Comparison of ENCODE assay signal across 16 cellular contexts in the genomic region with DNA sequence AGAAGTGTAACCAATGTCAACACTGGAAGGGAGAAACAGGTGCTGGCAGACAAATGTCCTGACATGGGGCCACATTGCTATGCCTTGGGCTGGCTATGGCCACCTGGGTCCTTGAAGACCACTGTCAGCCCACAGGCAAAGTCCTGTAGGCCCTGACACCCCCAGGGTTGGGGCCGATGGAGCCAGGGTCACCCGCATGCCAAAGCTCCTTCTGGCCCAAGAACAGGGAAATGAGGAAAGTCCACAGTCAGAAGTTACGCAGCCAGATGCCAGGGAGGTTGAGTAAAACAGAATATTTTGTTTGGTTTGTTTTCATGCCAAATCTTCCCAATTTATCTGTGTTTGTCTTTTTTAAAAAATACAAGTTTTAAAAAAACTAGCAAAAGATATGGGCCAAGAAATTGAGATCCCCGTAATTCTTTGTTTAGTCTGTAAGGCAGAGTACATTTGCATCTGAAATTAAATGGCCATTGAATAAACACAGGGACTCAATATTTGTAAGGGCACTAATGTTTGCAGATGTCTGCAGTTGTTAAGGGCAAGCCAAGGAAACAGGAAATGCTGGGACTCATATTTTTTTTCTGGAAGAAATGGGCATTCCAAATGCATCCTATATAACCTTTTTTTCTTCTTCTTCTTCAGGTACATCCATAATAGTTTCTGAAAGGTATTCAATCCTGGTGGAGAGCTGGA.
DNase-seq lines count a peak whose midpoint lies in the region; ATAC-seq and TF ChIP-seq lines count a peak whose summit lies in the region.
"Had no signal": no experiment of that assay in that cellular context is flagged by ENCODE, and none has a peak within 500 bp of the region (broad histone marks: within the 10 kb centered on the region; RNA-seq: fewer than 3 reads in every experiment).

No MANE protein-coding gene starts in this region.

- POLR2A ChIA-PET in activated naive CD8-positive, alpha-beta T cell treated with anti-CD3 and anti-CD28 coated beads, Interleukin-2, amount 10 ng/mL, durations not matched to agents 7 days and 5 days (lab: Charles Lee): no interaction called here
- POLR2A ChIA-PET in naive thymus-derived CD8-positive, alpha-beta T cell (lab: Charles Lee): interaction anchor here (0.8 to 1.6 kb wide), 5 partner anchors 11 to 321 kb away, joined by 3 to 6 read pairs (median 3); partner anchors contain the start of gene LDLRAD4
- POLR2A ChIA-PET in HEK293T (lab: Yijun Ruan, JAX): no interaction called here

- no peak overlapping the region for H4K91ac ChIP-seq in H9 (ENCODE audit: insufficient read length, low read depth, low read length)

- H3K4me1 ChIP-seq in right atrium auricular region: peaks cover 0 to 55% of the 10 kb centered on the region in 2 donors
- peaks cover 57% of the 10 kb centered on the region for H3K4me1 ChIP-seq in left ventricle myocardium inferior
- peaks cover 41% of the 10 kb centered on the region for H3K4me1 ChIP-seq in vagina
- no peaks in the 10 kb centered on the region; the same call in 1 of the 2 replicates for H3K4me1 ChIP-seq in H9 (ENCODE audit: insufficient read depth, low read length)

- H3K27me3 ChIP-seq in right atrium auricular region (no peaks in the 10 kb centered on the region), left ventricle myocardium inferior (ENCODE audit: low read depth) (no peaks in the 10 kb centered on the region), vagina (no peaks in the 10 kb centered on the region), H9 (ENCODE audit: insufficient read depth, low read length) (no peaks in the 10 kb centered on the region)
- H3K27me3 ChIP-seq: neutrophil, spleen had no signal

- no peak overlapping the region for H2AFZ ChIP-seq in H9 (ENCODE audit: low read length)
- H2AFZ ChIP-seq: PC-9 had no signal

- intact Hi-C loops in left ventricle myocardium inferior (cut with micrococcal nuclease) (loop anchor here (10.0 kb wide), 1 partner anchor 325 kb away; the partner anchor contains the start of gene LDLRAD4), vagina (cut with DNase I) (loop anchor here (10.0 kb wide), 1 partner anchor 75 kb away; no protein-coding TSS in a partner anchor)

- H3K9me3 ChIP-seq in right atrium auricular region: no peaks in the 10 kb centered on the region
- H3K9me3 ChIP-seq in left ventricle myocardium inferior (replicated peaks): no peaks in the 10 kb centered on the region
- H3K9me3 ChIP-seq in vagina: no peaks in the 10 kb centered on the region
- H3K9me3 ChIP-seq in H9 (ENCODE audit: control insufficient read depth, low read depth, low read length): no peaks in the 10 kb centered on the region
- H3K9me3 ChIP-seq: neutrophil, spleen had no signal

- no peak for TF ChIP-seq POLR2A in vagina (IDR thresholded peaks at IDR 0.05)

- no peaks in the 10 kb centered on the region for H4K20me1 ChIP-seq in H9 (ENCODE audit: control insufficient read depth, insufficient read depth, insufficient read length)

- H3K4me3 ChIP-seq in right atrium auricular region (no peak overlapping the region), left ventricle myocardium inferior (no peak overlapping the region), vagina (no peak overlapping the region)
- H3K4me3 ChIP-seq: PC-9, spleen had no signal

- no peaks in the 10 kb centered on the region for H3K23me2 ChIP-seq in H9 (ENCODE audit: insufficient read length, low read depth, low read length, poor library complexity, severe bottlenecking)

- H3K79me2 ChIP-seq in H9 (ENCODE audit: insufficient read depth, low read length): no peaks in the 10 kb centered on the region

- DNase-seq in right atrium auricular region (ENCODE audit: low spot score) (peak; percentile 64), left ventricle myocardium inferior (no peak), vagina (ENCODE audit: extremely low spot score in 2 of 2) (peak; percentile 83 to 84), DMS114 treated with DMSO at 0.1 percent for 48 hours (lab: John Stamatoyannopoulos, UW; ENCODE audit: unreplicated experiment) (no peak), HEK293T (ENCODE audit: extremely low spot score) (no peak), H9 (no peak)
- no peak for DNase-seq in activated naive CD8-positive, alpha-beta T cell treated with anti-CD3 and anti-CD28 coated beads, Interleukin-2, amount 10 ng/mL, durations not matched to agents 7 days and 5 days
- DNase-seq in naive thymus-derived CD8-positive, alpha-beta T cell: no peak
- DNase-seq: EL, left cardiac atrium, NCI-H2227 treated with DMSO at 0.1 percent for 48 hours, PC-9, spleen had no signal

- H3K9me3 Mint-ChIP-seq in activated naive CD8-positive, alpha-beta T cell treated with anti-CD3 and anti-CD28 coated beads, Interleukin-2, amount 10 ng/mL, durations not matched to agents 7 days and 5 days: no peaks in the 10 kb centered on the region
- peaks cover 0 to 1% (median 0%) of the 10 kb centered on the region in 9 donors for H3K9me3 Mint-ChIP-seq in naive thymus-derived CD8-positive, alpha-beta T cell
- H3K9me3 Mint-ChIP-seq in H9: no peaks in the 10 kb centered on the region
- H3K9me3 Mint-ChIP-seq: activated T-helper 1 cell treated with anti-CD3 and anti-CD28 coated beads, Interleukin-12 subunit alpha, Interleukin-12 subunit beta, Interleukin-2, Interleukin-4 antibody, amounts not matched to agents 30 ng/mL and 10 ng/mL and 1 ng/mL, durations not matched to agents 14 hours and 24 hours and 36 hours; WTC11 had no signal

- H4K5ac ChIP-seq in H9 (ENCODE audit: insufficient read length, low read depth, low read length): no peak overlapping the region

- H3K79me1 ChIP-seq in H9 (ENCODE audit: insufficient read depth, low read depth, low read length, poor library complexity, severe bottlenecking): no peaks in the 10 kb centered on the region

- ATAC-seq in activated naive CD8-positive, alpha-beta T cell treated with anti-CD3 and anti-CD28 coated beads, Interleukin-2, amount 10 ng/mL, durations not matched to agents 7 days and 5 days (ENCODE audit: low read depth): no peak
- ATAC-seq in naive thymus-derived CD8-positive, alpha-beta T cell: no peak
- ATAC-seq: WTC11 had no signal

- H3K27me3 Mint-ChIP-seq in activated naive CD8-positive, alpha-beta T cell treated with anti-CD3 and anti-CD28 coated beads, Interleukin-2, amount 10 ng/mL, durations not matched to agents 7 days and 5 days: no peaks in the 10 kb centered on the region
- no peaks in the 10 kb centered on the region for H3K27me3 Mint-ChIP-seq in naive thymus-derived CD8-positive, alpha-beta T cell
- no peaks in the 10 kb centered on the region for H3K27me3 Mint-ChIP-seq in H9 (ENCODE audit: low read depth)

- peak overlapping the region; percentile 93 for H3K27ac Mint-ChIP-seq in activated naive CD8-positive, alpha-beta T cell treated with anti-CD3 and anti-CD28 coated beads, Interleukin-2, amount 10 ng/mL, durations not matched to agents 7 days and 5 days
- peak overlapping the region; percentile 89 to 97 (median 96) for H3K27ac Mint-ChIP-seq in naive thymus-derived CD8-positive, alpha-beta T cell
- no peak overlapping the region for H3K27ac Mint-ChIP-seq in H9
- H3K27ac Mint-ChIP-seq: WTC11 had no signal

- no peak overlapping the region for H3K9ac ChIP-seq in H9 (ENCODE audit: extremely low read depth, insufficient read length, low read length)

- no peak overlapping the region for H2AK5ac ChIP-seq in H9 (ENCODE audit: insufficient read length, low read length)

- no peak overlapping the region for H3K14ac ChIP-seq in H9 (ENCODE audit: insufficient read depth, low read length)

- H2BK12ac ChIP-seq in H9 (ENCODE audit: insufficient read length, low read depth, low read length): no peak overlapping the region

- no peak overlapping the region for H3K18ac ChIP-seq in H9 (ENCODE audit: insufficient read length, low read depth, low read length)

- no peak overlapping the region for H2BK15ac ChIP-seq in H9 (ENCODE audit: low read depth, low read length)

- no peak overlapping the region for H2BK120ac ChIP-seq in H9 (ENCODE audit: low read depth, low read length, poor library complexity, severe bottlenecking)

- H3K56ac ChIP-seq in H9 (ENCODE audit: insufficient read length, low read depth, low read length): no peak overlapping the region

- no peak overlapping the region for H3T11ph ChIP-seq in H9 (ENCODE audit: low read length)

- peak overlapping the region; percentile 76 for H3K4me3 Mint-ChIP-seq in activated naive CD8-positive, alpha-beta T cell treated with anti-CD3 and anti-CD28 coated beads, Interleukin-2, amount 10 ng/mL, durations not matched to agents 7 days and 5 days
- peak overlapping the region; percentile 57 to 86 (median 80) for H3K4me3 Mint-ChIP-seq in naive thymus-derived CD8-positive, alpha-beta T cell
- H3K4me3 Mint-ChIP-seq in H9: no peak overlapping the region
- H3K4me3 Mint-ChIP-seq: activated T-helper 1 cell treated with anti-CD3 and anti-CD28 coated beads, Interleukin-12 subunit alpha, Interleukin-12 subunit beta, Interleukin-2, Interleukin-4 antibody, amounts not matched to agents 30 ng/mL and 10 ng/mL and 1 ng/mL, durations not matched to agents 14 hours and 24 hours and 36 hours; WTC11 had no signal

- TF ChIP-seq CTCF in right atrium auricular region (IDR thresholded peaks at IDR 0.05) (no peak), left ventricle myocardium inferior (IDR thresholded peaks at IDR 0.05; ENCODE audit: borderline replicate concordance) (no peak), vagina (IDR thresholded peaks at IDR 0.05) (no peak), H9 (conservative IDR thresholded peaks at IDR 0.05) (no peak)

- H3K36me3 Mint-ChIP-seq in activated naive CD8-positive, alpha-beta T cell treated with anti-CD3 and anti-CD28 coated beads, Interleukin-2, amount 10 ng/mL, durations not matched to agents 7 days and 5 days: peaks cover 13% of the 10 kb centered on the region
- peaks cover 0 to 9% (median 0%) of the 10 kb centered on the region in 3 donors for H3K36me3 Mint-ChIP-seq in naive thymus-derived CD8-positive, alpha-beta T cell
- H3K36me3 Mint-ChIP-seq in H9 (ENCODE audit: insufficient read depth in 1 of 3, low read depth in 3 of 3): no peaks in the 10 kb centered on the region
- H3K36me3 Mint-ChIP-seq: WTC11 had no signal

- H3K4me1 Mint-ChIP-seq in activated naive CD8-positive, alpha-beta T cell treated with anti-CD3 and anti-CD28 coated beads, Interleukin-2, amount 10 ng/mL, durations not matched to agents 7 days and 5 days: peaks cover 31% of the 10 kb centered on the region
- H3K4me1 Mint-ChIP-seq in naive thymus-derived CD8-positive, alpha-beta T cell: peaks cover 34 to 87% (median 79%) of the 10 kb centered on the region in 4 donors
- peaks cover 14 to 29% of the 10 kb centered on the region in 2 experiments for H3K4me1 Mint-ChIP-seq in H9

- H2BK20ac ChIP-seq in H9 (ENCODE audit: low read depth, low read length, poor library complexity, severe bottlenecking): no peak overlapping the region

- no peak overlapping the region for H4K8ac ChIP-seq in H9 (replicated peaks; ENCODE audit: insufficient read length, low read depth, low read length)

- H3K27ac ChIP-seq in right atrium auricular region (peak overlapping the region in 1 of 2 donors; percentile 36), left ventricle myocardium inferior (replicated peaks) (no peak overlapping the region), vagina (peak overlapping the region; percentile 30), H9 (ENCODE audit: insufficient read length, low read depth, low read length) (no peak overlapping the region)
- H3K27ac ChIP-seq: neutrophil, PC-9 had no signal

- H3K4ac ChIP-seq in H9 (ENCODE audit: low read depth, low read length): no peak overlapping the region

- CTCF ChIA-PET in HEK293T (lab: Yijun Ruan, JAX): no interaction called here

- no peak overlapping the region for H2BK5ac ChIP-seq in H9 (ENCODE audit: insufficient read length, low read length)

- no peak overlapping the region for H3K23ac ChIP-seq in H9 (ENCODE audit: insufficient read length, low read depth, low read length)

- no CpG with 5 or more reads among the region's 4 CpGs for WGBS in H9 (ENCODE audit: extremely low coverage, insufficient read length, low lambda C conversion rate)

- no peak overlapping the region for H3K4me2 ChIP-seq in H9 (ENCODE audit: insufficient read depth, insufficient read length, low read length)
- H3K4me2 ChIP-seq: PC-9 had no signal

- H3K36me3 ChIP-seq in right atrium auricular region (no peaks in the 10 kb centered on the region), left ventricle myocardium inferior (no peaks in the 10 kb centered on the region), vagina (no peaks in the 10 kb centered on the region)
- H3K36me3 ChIP-seq: neutrophil had no signal

Comparison
In these comparisons a context has a peak if more than half of its experiments do, and no peak if none do; other contexts are left out.
1. DNase-seq: peak in right atrium auricular region (single experiment) and vagina (2 of 2); none in left ventricle myocardium inferior (single experiment), activated naive CD8-positive, alpha-beta T cell treated with anti-CD3 and anti-CD28 coated beads, Interleukin-2, amount 10 ng/mL, durations not matched to agents 7 days and 5 days (single experiment), naive thymus-derived CD8-positive, alpha-beta T cell (0 of 10), DMS114 treated with DMSO at 0.1 percent for 48 hours (single experiment), HEK293T (single experiment) and H9 (single experiment).
2. H3K27ac Mint-ChIP-seq: peak in activated naive CD8-positive, alpha-beta T cell treated with anti-CD3 and anti-CD28 coated beads, Interleukin-2, amount 10 ng/mL, durations not matched to agents 7 days and 5 days (single experiment) and naive thymus-derived CD8-positive, alpha-beta T cell (10 of 10); none in H9 (0 of 3).
3. H3K4me3 Mint-ChIP-seq: peak in activated naive CD8-positive, alpha-beta T cell treated with anti-CD3 and anti-CD28 coated beads, Interleukin-2, amount 10 ng/mL, durations not matched to agents 7 days and 5 days (single experiment) and naive thymus-derived CD8-positive, alpha-beta T cell (10 of 10); none in H9 (0 of 2).